Comparison of ENCODE assay signal across 8 cellular contexts in the genomic region with DNA sequence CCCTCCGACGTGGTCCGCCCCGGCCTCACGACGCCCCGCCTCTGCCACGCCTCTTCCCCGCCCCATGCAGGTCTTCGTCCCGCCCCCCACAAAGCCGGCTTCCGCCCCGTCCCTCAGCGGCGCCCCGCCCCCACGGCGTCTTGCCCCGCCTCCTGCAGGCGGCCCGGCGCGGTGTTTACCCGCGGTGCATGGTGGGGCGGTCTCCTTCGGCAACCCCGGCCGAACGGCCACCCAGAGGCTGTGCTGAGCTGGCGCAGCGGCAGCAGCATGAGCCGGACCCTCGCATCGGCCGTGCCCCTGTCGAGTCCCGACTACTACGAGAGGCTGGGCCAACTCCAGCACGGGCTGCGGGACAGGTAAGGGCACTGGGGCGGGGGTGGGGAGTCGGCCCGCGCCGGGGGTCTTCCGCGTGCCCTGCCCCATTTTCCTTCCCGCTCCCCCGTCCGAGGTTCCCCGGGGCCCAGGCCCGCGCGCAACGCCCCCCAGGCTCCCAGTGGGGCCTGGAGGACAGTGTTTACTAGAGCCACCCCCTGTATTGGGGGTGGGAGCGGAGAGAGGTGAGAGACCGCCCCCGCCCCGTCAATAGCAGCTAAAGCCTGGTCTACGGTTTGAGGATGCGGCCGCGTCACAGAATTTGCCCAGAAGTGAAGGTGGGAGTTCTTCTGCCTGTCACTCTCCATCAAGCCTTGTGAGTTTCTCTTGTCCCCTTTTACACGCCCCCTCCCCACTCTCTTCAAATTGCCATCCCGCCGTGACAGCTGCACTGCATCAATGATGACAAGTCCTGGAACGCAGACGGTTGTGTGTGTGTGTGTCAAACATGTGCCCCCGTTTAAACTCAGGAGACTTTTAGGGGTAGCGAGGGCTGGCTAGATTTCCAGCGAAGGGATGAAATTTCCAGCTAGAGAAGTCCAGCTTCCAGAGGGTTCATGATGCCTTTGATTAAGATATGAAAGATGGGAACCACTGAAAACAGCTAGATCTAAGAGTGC. TPM values are rescaled to one million over a fixed set of nuclear protein-coding genes. Genes with fewer than 3 reads are reported as not detected.
DNase-seq lines count a peak whose midpoint lies in the region; ATAC-seq and TF ChIP-seq lines count a peak whose summit lies in the region.

A gene with protein sequence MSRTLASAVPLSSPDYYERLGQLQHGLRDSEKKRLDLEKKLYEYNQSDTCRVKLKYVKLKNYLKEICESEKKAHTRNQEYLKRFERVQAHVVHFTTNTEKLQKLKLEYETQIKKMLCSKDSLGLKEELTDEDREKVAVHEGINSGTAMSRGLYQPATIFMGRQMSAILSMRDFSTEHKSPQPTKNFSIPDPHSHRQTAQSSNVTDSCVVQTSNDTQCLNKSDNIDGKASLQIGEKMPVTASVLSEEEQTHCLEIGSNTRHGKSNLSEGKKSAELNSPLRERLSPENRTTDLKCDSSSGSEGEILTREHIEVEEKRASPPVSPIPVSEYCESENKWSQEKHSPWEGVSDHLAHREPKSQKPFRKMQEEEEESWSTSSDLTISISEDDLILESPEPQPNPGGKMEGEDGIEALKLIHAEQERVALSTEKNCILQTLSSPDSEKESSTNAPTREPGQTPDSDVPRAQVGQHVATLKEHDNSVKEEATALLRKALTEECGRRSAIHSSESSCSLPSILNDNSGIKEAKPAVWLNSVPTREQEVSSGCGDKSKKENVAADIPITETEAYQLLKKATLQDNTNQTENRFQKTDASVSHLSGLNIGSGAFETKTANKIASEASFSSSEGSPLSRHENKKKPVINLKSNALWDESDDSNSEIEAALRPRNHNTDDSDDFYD (plus strand): TSS at position 234 of the 992 bp plus-strand sequence. CDS start 34 bp downstream, at position 268.

- peak; percentile 97 for ATAC-seq in GM21723 (IDR thresholded peaks at IDR 0.05; ENCODE audit: unreplicated experiment)
- ATAC-seq in naive B cell (ENCODE audit: low read depth in 2 of 2) = peak; percentile 95
- peak; percentile 99 for ATAC-seq in stimulated activated memory B cell treated with anti-CD40 and anti-IgM and Interleukin-4, amounts not matched to agents 10 μg/mL and 1 μg/mL and 100 μg/mL, for 72 hours

- WGBS in esophagus muscularis mucosa = 3% methylated on average over 16 of the region's 73 CpGs

- TF ChIP-seq EP300 in esophagus muscularis mucosa (IDR thresholded peaks at IDR 0.05) = no peak

- H3K27me3 ChIP-seq in esophagus muscularis mucosa = no peaks in the 10 kb centered on the region

- peak within 1 kb of the TSS; percentile 82 to 87 (median 86) for H3K27ac ChIP-seq in esophagus muscularis mucosa (replicated peaks in 1 of 4)

- peak; percentile 87 for TF ChIP-seq POLR2A in esophagus muscularis mucosa (IDR thresholded peaks at IDR 0.05; ENCODE audit: low read depth)

- peaks cover 0 to 21% (median 17%) of the 10 kb centered on the region in 4 donors for H3K4me1 ChIP-seq in esophagus muscularis mucosa

- no peaks in the 10 kb centered on the region for H3K9me3 Mint-ChIP-seq in naive B cell
- H3K9me3 Mint-ChIP-seq in stimulated activated memory B cell treated with anti-CD40 and anti-IgM and Interleukin-4, amounts not matched to agents 10 μg/mL and 1 μg/mL and 100 μg/mL, for 72 hours = no peaks in the 10 kb centered on the region

- peak; percentile 43 to 64 (median 51) for TF ChIP-seq CTCF in esophagus muscularis mucosa (IDR thresholded peaks at IDR 0.05)

- H3K27me3 Mint-ChIP-seq in naive B cell = peaks cover 3 to 12% (median 8%) of the 10 kb centered on the region in 3 donors
- no peaks in the 10 kb centered on the region for H3K27me3 Mint-ChIP-seq in stimulated activated memory B cell treated with anti-CD40 and anti-IgM and Interleukin-4, amounts not matched to agents 10 μg/mL and 1 μg/mL and 100 μg/mL, for 72 hours

- peak within 1 kb of the TSS; percentile 82 to 97 (median 92) for H3K4me3 ChIP-seq in esophagus muscularis mucosa

- H3K27ac Mint-ChIP-seq in naive B cell = peak within 1 kb of the TSS; percentile 62 to 98 (median 92)
- peak within 1 kb of the TSS; percentile 90 for H3K27ac Mint-ChIP-seq in stimulated activated memory B cell treated with anti-CD40 and anti-IgM and Interleukin-4, amounts not matched to agents 10 μg/mL and 1 μg/mL and 100 μg/mL, for 72 hours

- no peaks in the 10 kb centered on the region for H3K9me3 ChIP-seq in esophagus muscularis mucosa

- peaks cover 0 to 2% (median 0%) of the 10 kb centered on the region in 4 donors for H3K36me3 ChIP-seq in esophagus muscularis mucosa

- peak; percentile 77 for DNase-seq in DMS79 treated with DMSO at 0.1 percent for 48 hours (lab: John Stamatoyannopoulos, UW)
- peak; percentile 76 for DNase-seq in KG1 (lab: John Stamatoyannopoulos, UW)
- DNase-seq in activated T-cell treated with anti-CD3 and anti-CD28 coated beads, Interleukin-2, amount 50 U/mL, for 48 hours = peak; percentile 98 to 99
- DNase-seq in esophagus muscularis mucosa (ENCODE audit: extremely low spot score) = peak; percentile 97
- DNase-seq in naive B cell = peak; percentile 99

- peak within 1 kb of the TSS; percentile 87 to 97 (median 94) for H3K4me3 Mint-ChIP-seq in naive B cell
- peak within 1 kb of the TSS; percentile 85 for H3K4me3 Mint-ChIP-seq in stimulated activated memory B cell treated with anti-CD40 and anti-IgM and Interleukin-4, amounts not matched to agents 10 μg/mL and 1 μg/mL and 100 μg/mL, for 72 hours

- H3K36me3 Mint-ChIP-seq in naive B cell = peaks cover 0 to 6% of the 10 kb centered on the region in 2 donors
- H3K36me3 Mint-ChIP-seq in stimulated activated memory B cell treated with anti-CD40 and anti-IgM and Interleukin-4, amounts not matched to agents 10 μg/mL and 1 μg/mL and 100 μg/mL, for 72 hours = peaks cover 10% of the 10 kb centered on the region

- intact Hi-C loops in esophagus muscularis mucosa (cut with DNase I) = loop anchor here (5.0 kb wide), 1 partner anchor 176 kb away; a partner anchor contains a TSS

- peaks cover 12 to 22% (median 17%) of the 10 kb centered on the region in 3 donors for H3K4me1 Mint-ChIP-seq in naive B cell
- H3K4me1 Mint-ChIP-seq in stimulated activated memory B cell treated with anti-CD40 and anti-IgM and Interleukin-4, amounts not matched to agents 10 μg/mL and 1 μg/mL and 100 μg/mL, for 72 hours = peaks cover 18% of the 10 kb centered on the region

TF ChIP-seq in PFSK-1, 5 proteins besides CTCF, POLR2A, EP300 and RAD21:
- TF ChIP-seq POLR2AphosphoS5 (IDR thresholded peaks at IDR 0.05; ENCODE audit: low read depth, low read length) (peak; percentile 79), FOXP2 (optimal IDR thresholded peaks at IDR 0.05; ENCODE audit: borderline replicate concordance, extremely low read depth, extremely low read length, insufficient read depth) (peak; percentile 100), TAF1 (IDR thresholded peaks at IDR 0.05; ENCODE audit: borderline replicate concordance, insufficient read depth, low read length) (peak; percentile 54; the same call in 1 of the 2 replicates), SIN3A (IDR thresholded peaks at IDR 0.05; ENCODE audit: borderline replicate concordance, insufficient read depth, low read length) (peak; percentile 84; the same call in 1 of the 2 replicates)
- TF ChIP-seq, protein P1, sequence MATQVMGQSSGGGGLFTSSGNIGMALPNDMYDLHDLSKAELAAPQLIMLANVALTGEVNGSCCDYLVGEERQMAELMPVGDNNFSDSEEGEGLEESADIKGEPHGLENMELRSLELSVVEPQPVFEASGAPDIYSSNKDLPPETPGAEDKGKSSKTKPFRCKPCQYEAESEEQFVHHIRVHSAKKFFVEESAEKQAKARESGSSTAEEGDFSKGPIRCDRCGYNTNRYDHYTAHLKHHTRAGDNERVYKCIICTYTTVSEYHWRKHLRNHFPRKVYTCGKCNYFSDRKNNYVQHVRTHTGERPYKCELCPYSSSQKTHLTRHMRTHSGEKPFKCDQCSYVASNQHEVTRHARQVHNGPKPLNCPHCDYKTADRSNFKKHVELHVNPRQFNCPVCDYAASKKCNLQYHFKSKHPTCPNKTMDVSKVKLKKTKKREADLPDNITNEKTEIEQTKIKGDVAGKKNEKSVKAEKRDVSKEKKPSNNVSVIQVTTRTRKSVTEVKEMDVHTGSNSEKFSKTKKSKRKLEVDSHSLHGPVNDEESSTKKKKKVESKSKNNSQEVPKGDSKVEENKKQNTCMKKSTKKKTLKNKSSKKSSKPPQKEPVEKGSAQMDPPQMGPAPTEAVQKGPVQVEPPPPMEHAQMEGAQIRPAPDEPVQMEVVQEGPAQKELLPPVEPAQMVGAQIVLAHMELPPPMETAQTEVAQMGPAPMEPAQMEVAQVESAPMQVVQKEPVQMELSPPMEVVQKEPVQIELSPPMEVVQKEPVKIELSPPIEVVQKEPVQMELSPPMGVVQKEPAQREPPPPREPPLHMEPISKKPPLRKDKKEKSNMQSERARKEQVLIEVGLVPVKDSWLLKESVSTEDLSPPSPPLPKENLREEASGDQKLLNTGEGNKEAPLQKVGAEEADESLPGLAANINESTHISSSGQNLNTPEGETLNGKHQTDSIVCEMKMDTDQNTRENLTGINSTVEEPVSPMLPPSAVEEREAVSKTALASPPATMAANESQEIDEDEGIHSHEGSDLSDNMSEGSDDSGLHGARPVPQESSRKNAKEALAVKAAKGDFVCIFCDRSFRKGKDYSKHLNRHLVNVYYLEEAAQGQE (IDR thresholded peaks at IDR 0.05; ENCODE audit: insufficient read depth in 1 of 2, low read depth in 2 of 2, low read length in 2 of 2) = no peak
TF ChIP-seq in PFSK-1: peak in this region for 4.

RNA-seq across cellular contexts. Expression of the gene that starts here (rescaled TPM):
- polyA plus RNA-seq in PFSK-1 (2012; ENCODE audit: insufficient read length, low read depth) = 12.5 TPM
- 10 to 100 TPM; 17.2 to 32.0 (median 25.6) TPM for total RNA-seq in esophagus muscularis mucosa
- 10 to 100 TPM; 17.7 to 22.7 (median 19.1) TPM for polyA plus RNA-seq in naive B cell (ENCODE audit: low read depth in 6 of 6)

Comparison
In these comparisons a context has a peak if more than half of its experiments do, and no peak if none do; other contexts are left out.
1. Peak in every context shown above with its lines: DNase-seq, ATAC-seq, H3K4me3 ChIP-seq and H3K27ac ChIP-seq.